In genomic region chr19:11203194-11204075, GRCh38 we compare ENCODE assay signal across 8 cellular contexts. TPM values are rescaled to one million over a fixed set of nuclear protein-coding genes. Genes with fewer than 3 reads are reported as not detected.
DNase-seq lines count a peak whose midpoint lies in the region; ATAC-seq and TF ChIP-seq lines count a peak whose summit lies in the region.

No MANE protein-coding gene starts in this region.

- no peaks in the 10 kb centered on the region for H3K27me3 ChIP-seq in CD4-positive, alpha-beta T cell (ENCODE audit: control insufficient read depth, insufficient read depth, low read length)
- no peaks in the 10 kb centered on the region for H3K27me3 ChIP-seq in HL-60 (ENCODE audit: insufficient read depth, poor library complexity, severe bottlenecking)
- H3K27me3 ChIP-seq in liver (ENCODE audit: control insufficient read depth in 4 of 4, insufficient read depth in 4 of 4, low read length in 3 of 4) = no peaks in the 10 kb centered on the region

- ATAC-seq in CD4-positive, alpha-beta T cell (ENCODE audit: poor library complexity) = no peak
- ATAC-seq in WTC11 (peak; percentile 87), GM21515 (IDR thresholded peaks at IDR 0.05; ENCODE audit: unreplicated experiment) (no peak)

- no peak overlapping the region for H3K9ac ChIP-seq in liver (ENCODE audit: low read depth in 1 of 2, low read length in 2 of 2)

- no peaks in the 10 kb centered on the region for H3K36me3 Mint-ChIP-seq in CD4-positive, alpha-beta T cell (ENCODE audit: low read depth)
- no peaks in the 10 kb centered on the region; the same call in 1 of the 2 replicates for H3K36me3 Mint-ChIP-seq in WTC11

- WGBS in liver = 61% methylated on average over 17 of the region's 17 CpGs

- no peaks in the 10 kb centered on the region for H3K9me3 Mint-ChIP-seq in CD4-positive, alpha-beta T cell
- H3K9me3 Mint-ChIP-seq in WTC11 = no peaks in the 10 kb centered on the region

- H3K27ac ChIP-seq in CD4-positive, alpha-beta T cell (ENCODE audit: low read depth, low read length) = no peak overlapping the region
- no peak overlapping the region for H3K27ac ChIP-seq in HL-60 (replicated peaks)
- peak overlapping the region; percentile 55 to 63 for H3K27ac ChIP-seq in liver (ENCODE audit: low read depth in 1 of 2, low read length in 2 of 2)

- H3K4me3 ChIP-seq in HL-60 (replicated peaks; ENCODE audit: insufficient read depth, low read length) (no peak overlapping the region), liver (ENCODE audit: low read depth in 1 of 3, low read length in 3 of 3) (no peak overlapping the region)

- CTCF ChIA-PET in CD4-positive, alpha-beta T cell (lab: Charles Lee) = interaction anchor here (0.6 kb wide), 1 partner anchor 77 kb away, joined by 4 read pairs; no protein-coding TSS in a partner anchor
- CTCF ChIA-PET in WTC11 (lab: Charles Lee) = interaction anchor here (0.6 to 1.7 kb wide), 12 partner anchors 12 to 684 kb away, joined by 3 to 8 read pairs (median 5); no protein-coding TSS in a partner anchor

- TF ChIP-seq CTCF in CD4-positive, alpha-beta T cell (IDR thresholded peaks at IDR 0.05) = peak; percentile 66
- TF ChIP-seq CTCF in HL-60 (IDR thresholded peaks at IDR 0.05; ENCODE audit: insufficient read depth, low read length) (peak; percentile 49), WTC11 (IDR thresholded peaks at IDR 0.05) (peak; percentile 70), liver (IDR thresholded peaks at IDR 0.05; ENCODE audit: low read depth, low read length, missing input control) (peak; percentile 69)

- DNase-seq in CD4-positive, alpha-beta T cell = peak in 9 of 10 experiments; percentile 11 to 52 (median 17)
- DNase-seq in HL-60 (ENCODE audit: low read depth in 1 of 2, low spot score in 1 of 2) (peak in 1 of 2 experiments; percentile 10), WTC11 (ENCODE audit: low spot score) (peak; percentile 81), dermis blood vessel endothelial cell (peak; percentile 75), NCI-H446 treated with DMSO at 0.1 percent for 48 hours (lab: John Stamatoyannopoulos, UW) (no peak)
- peak; percentile 70 for DNase-seq in stimulated activated CD8-positive, alpha-beta memory T cell treated with anti-CD3 and anti-CD28 coated beads, Interleukin-4, amount 100 ng/mL, for 48 hours

- TF ChIP-seq RAD21 in liver (IDR thresholded peaks at IDR 0.05) = peak; percentile 75 to 81

- intact Hi-C loops in CD4-positive, alpha-beta T cell (cut with DNase I, micrococcal nuclease) = loop anchor here in 1 of 2 experiments (1.0 to 2.0 kb wide), 3 partner anchors 66 to 261 kb away; no protein-coding TSS in a partner anchor

- POLR2A ChIA-PET in CD4-positive, alpha-beta T cell (lab: Charles Lee) = interaction anchor here (0.6 kb wide), 1 partner anchor 143 kb away, joined by 3 read pairs; the partner anchor contains the start of gene CCDC159
- POLR2A ChIA-PET in WTC11 (lab: Charles Lee) = no interaction called here

- H3K36me3 ChIP-seq in liver (ENCODE audit: control insufficient read depth in 4 of 4, insufficient read depth in 3 of 4, low read depth in 1 of 4, low read length in 3 of 4) = peaks cover 0 to under 1% (median 0%) of the 10 kb centered on the region in 4 donors

- peaks cover 26% of the 10 kb centered on the region for H3K27me3 Mint-ChIP-seq in CD4-positive, alpha-beta T cell
- no peaks in the 10 kb centered on the region for H3K27me3 Mint-ChIP-seq in WTC11 (ENCODE audit: low read depth)

- no peaks in the 10 kb centered on the region for H3K4me1 Mint-ChIP-seq in CD4-positive, alpha-beta T cell (ENCODE audit: low read depth)
- 0 out of 2 replicates have a peak, but pooled peaks cover 3% of the 10 kb centered on the region for H3K4me1 Mint-ChIP-seq in WTC11

- peaks cover 0 to 48% (median 26%) of the 10 kb centered on the region in 4 donors for H3K4me1 ChIP-seq in liver (ENCODE audit: control insufficient read depth in 4 of 4, insufficient read depth in 4 of 4, low read length in 3 of 4)

- H3K4me3 Mint-ChIP-seq in CD4-positive, alpha-beta T cell = no peak overlapping the region
- H3K4me3 Mint-ChIP-seq in WTC11 = no peak overlapping the region

- no peaks in the 10 kb centered on the region for H3K9me3 ChIP-seq in CD4-positive, alpha-beta T cell (ENCODE audit: control insufficient read depth, low read length)
- H3K9me3 ChIP-seq in liver (ENCODE audit: control insufficient read depth in 4 of 4, low read length in 3 of 4) = no peaks in the 10 kb centered on the region

- no peak overlapping the region for H3K27ac Mint-ChIP-seq in CD4-positive, alpha-beta T cell
- H3K27ac Mint-ChIP-seq in WTC11 = peak overlapping the region; percentile 45; the same call in 1 of the 2 replicates

TF ChIP-seq in WTC11, 78 proteins besides CTCF, POLR2A, EP300 and RAD21 (continues in another document):
- TF ChIP-seq STAT6 (CRISPR knock-in tag; conservative IDR thresholded peaks at IDR 0.05; ENCODE audit: low read depth) = no peak

TF ChIP-seq in liver, 16 proteins besides CTCF, POLR2A, EP300 and RAD21:
- TF ChIP-seq SP1 (IDR thresholded peaks at IDR 0.05) (peak; percentile 34), GABPA (IDR thresholded peaks at IDR 0.05 in 1 of 2, conservative IDR thresholded peaks at IDR 0.05 in 1 of 2) (no peak), TAF1 (conservative IDR thresholded peaks at IDR 0.05) (no peak), NR2F2 (IDR thresholded peaks at IDR 0.05) (peak; percentile 90), MAX (IDR thresholded peaks at IDR 0.05) (no peak), ATF3 (IDR thresholded peaks at IDR 0.05) (no peak), ZBTB33 (IDR thresholded peaks at IDR 0.05) (no peak), FOXA2 (IDR thresholded peaks at IDR 0.05) (no peak), EGR1 (IDR thresholded peaks at IDR 0.05; ENCODE audit: low read depth in 2 of 2) (no peak), JUND (IDR thresholded peaks at IDR 0.05) (peak in 1 of 2 donors; percentile 37)
TF ChIP-seq in liver: peak in this region for 3.

RNA-seq across cellular contexts. Expression of gene KANK2, which starts 6.1 kb away (rescaled TPM):
- total RNA-seq in CD4-positive, alpha-beta T cell = not detected
- 31.8 to 35.1 TPM (median 33.2 TPM) in 3 replicates for total RNA-seq in WTC11 (2021)
- total RNA-seq in dermis blood vessel endothelial cell = 102 and 108 TPM in 2 replicates
- total RNA-seq in liver = 10 to 100 TPM; 51.0 to 67.8 TPM
- polyA plus RNA-seq in liver = 10 to 100 TPM; 15.0 to 30.3 TPM

RNA-seq across cellular contexts. Expression of gene ANGPTL8, which starts 36.0 kb away (rescaled TPM):
- total RNA-seq in CD4-positive, alpha-beta T cell = not detected
- 0.30 TPM in 1 of 3 replicates, not detected in the others for total RNA-seq in WTC11 (2021)
- total RNA-seq in dermis blood vessel endothelial cell = not detected in 2 replicates
- total RNA-seq in liver = 10 to 100 TPM; 32.4 to 33.9 TPM
- polyA plus RNA-seq in liver = 100 to 1,000 TPM; 101 to 107 TPM

RNA-seq across cellular contexts. Expression of gene SPC24, which starts 47.9 kb away (rescaled TPM):
- total RNA-seq in CD4-positive, alpha-beta T cell = 1 to 10 TPM in 1 of 2 experiments, under 1 TPM in 1; 0.59 to 1.5 TPM
- total RNA-seq in WTC11 (2021) (52.0 to 62.2 TPM (median 58.3 TPM) in 3 replicates), dermis blood vessel endothelial cell (23.1 and 88.9 TPM in 2 replicates), liver (10 to 100 TPM in 1 of 2 donors, under 1 TPM in 1; 0.42 to 72.5 TPM)
- 1 to 10 TPM; 1.2 to 1.4 TPM for polyA plus RNA-seq in liver

RNA-seq across cellular contexts. Expression of gene DOCK6, which starts 58.9 kb away (rescaled TPM):
- under 1 TPM; 0.14 to 0.38 TPM for total RNA-seq in CD4-positive, alpha-beta T cell
- 88.8 to 100 TPM (median 90.7 TPM) in 3 replicates for total RNA-seq in WTC11 (2021)
- total RNA-seq in dermis blood vessel endothelial cell = 95.3 and 184 TPM in 2 replicates
- total RNA-seq in liver = 10 to 100 TPM in 1 of 2 donors, 1 to 10 TPM in 1; 4.9 to 15.8 TPM
- polyA plus RNA-seq in liver = 10 to 100 TPM; 13.2 to 14.2 TPM

Comparison
In these comparisons a context has a peak if more than half of its experiments do, and no peak if none do; other contexts are left out.
1. H3K27ac ChIP-seq: peak in liver (2 of 2); none in CD4-positive, alpha-beta T cell (single experiment) and HL-60 (single experiment).
2. RNA of gene KANK2, which starts 6.1 kb away (total RNA-seq): 102 to 108 TPM in dermis blood vessel endothelial cell, 51.0 to 67.8 TPM in liver and 31.8 to 35.1 TPM in WTC11; not detected in CD4-positive, alpha-beta T cell; every median in the first group is over 10 times any median in the second.
3. RNA of gene ANGPTL8, which starts 36.0 kb away (total RNA-seq): 32.4 to 33.9 TPM in liver; 0.30 TPM in WTC11, not detected in CD4-positive, alpha-beta T cell and not detected in dermis blood vessel endothelial cell; every median in the first group is over 10 times any median in the second.
4. Peak in every context shown above with its lines, with median percentiles within 50 percentile points of each other: CTCF ChIP-seq.